Comparison of ENCODE assay signal across 8 cellular contexts in the genomic region with DNA sequence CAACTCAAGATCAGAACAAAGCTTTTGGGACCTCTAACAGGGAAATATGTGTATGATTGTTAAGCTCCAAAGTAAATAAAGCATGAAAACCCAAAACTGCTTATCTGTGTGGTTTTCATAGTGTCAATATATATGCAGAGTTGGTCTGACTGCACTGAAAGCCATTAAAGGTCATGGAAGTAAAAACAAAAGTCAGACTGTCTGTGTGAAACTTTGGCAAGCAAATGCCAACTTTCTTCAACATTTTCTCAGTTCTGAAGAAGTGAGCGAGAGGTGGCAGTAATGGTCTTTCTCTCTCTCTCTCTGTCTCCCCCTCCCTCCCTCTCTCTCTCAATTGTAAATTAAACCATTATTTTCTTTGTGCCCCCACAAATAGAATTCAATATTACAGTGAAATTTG.
DNase-seq lines count a peak whose midpoint lies in the region; ATAC-seq, FAIRE-seq and TF ChIP-seq lines count a peak whose summit lies in the region.

No MANE protein-coding gene starts in this region.

- peak; percentile 99 for FAIRE-seq in GM19239 (lab: Jason Lieb, UNC)

- no peaks in the 10 kb centered on the region for H3F3A ChIP-seq in SK-N-SH (replicated peaks; ENCODE audit: insufficient read depth)

- H3K36me3 Mint-ChIP-seq in CD4-positive, CD25-positive, alpha-beta regulatory T cell: no peaks in the 10 kb centered on the region
- H3K36me3 Mint-ChIP-seq in activated naive CD8-positive, alpha-beta T cell treated with anti-CD3 and anti-CD28 coated beads, Interleukin-2, amount 50 U/mL, for 24 hours (ENCODE audit: low read depth): no peaks in the 10 kb centered on the region
- H3K36me3 Mint-ChIP-seq in naive thymus-derived CD8-positive, alpha-beta T cell: peaks cover 0 to 3% (median 0%) of the 10 kb centered on the region in 3 donors

- no peaks in the 10 kb centered on the region for H3K9me3 ChIP-seq in CD4-positive, CD25-positive, alpha-beta regulatory T cell (ENCODE audit: control insufficient read depth in 2 of 2, low read length in 2 of 2)
- H3K9me3 ChIP-seq in SK-N-SH: no peaks in the 10 kb centered on the region
- H3K9me3 ChIP-seq in testis: no peaks in the 10 kb centered on the region

- H3K27me3 ChIP-seq in CD4-positive, CD25-positive, alpha-beta regulatory T cell (ENCODE audit: control insufficient read depth, insufficient read depth, low read length): no peaks in the 10 kb centered on the region
- H3K27me3 ChIP-seq in SK-N-SH (ENCODE audit: insufficient read depth) (no peaks in the 10 kb centered on the region), testis (no peaks in the 10 kb centered on the region)

- H3K27me3 Mint-ChIP-seq in CD4-positive, CD25-positive, alpha-beta regulatory T cell: no peaks in the 10 kb centered on the region
- H3K27me3 Mint-ChIP-seq in activated naive CD8-positive, alpha-beta T cell treated with anti-CD3 and anti-CD28 coated beads, Interleukin-2, amount 50 U/mL, for 24 hours: no peaks in the 10 kb centered on the region
- no peaks in the 10 kb centered on the region for H3K27me3 Mint-ChIP-seq in naive thymus-derived CD8-positive, alpha-beta T cell

- TF ChIP-seq RAD21 in SK-N-SH (IDR thresholded peaks at IDR 0.05; ENCODE audit: low read length): no peak

- H3K36me3 ChIP-seq in CD4-positive, CD25-positive, alpha-beta regulatory T cell (ENCODE audit: control insufficient read depth, insufficient read depth, low read length): no peaks in the 10 kb centered on the region
- no peaks in the 10 kb centered on the region for H3K36me3 ChIP-seq in SK-N-SH (replicated peaks in 1 of 2; ENCODE audit: control insufficient read depth in 1 of 2, insufficient read depth in 2 of 2, low read length in 1 of 2)
- no peaks in the 10 kb centered on the region for H3K36me3 ChIP-seq in testis (ENCODE audit: low read depth, missing control alignments)

- no peak overlapping the region for H3K4me2 ChIP-seq in SK-N-SH

- TF ChIP-seq EP300 in SK-N-SH (IDR thresholded peaks at IDR 0.05; ENCODE audit: borderline replicate concordance in 1 of 2, low read depth in 1 of 2, low read length in 1 of 2): no peak

- no peaks in the 10 kb centered on the region for H3K79me2 ChIP-seq in SK-N-SH (ENCODE audit: insufficient read depth)

- peak in 2 of 3 donors; percentile 31 to 78 for DNase-seq in CD4-positive, CD25-positive, alpha-beta regulatory T cell
- DNase-seq in GM19239 (ENCODE audit: insufficient read length, low spot score) (no peak), SK-N-SH (no peak), testis (no peak), GDM1 (lab: John Stamatoyannopoulos, UW) (no peak)
- no peak for DNase-seq in activated naive CD8-positive, alpha-beta T cell treated with anti-CD3 and anti-CD28 coated beads, Interleukin-2, amount 50 U/mL, for 24 hours
- DNase-seq in naive thymus-derived CD8-positive, alpha-beta T cell: peak in 4 of 10 donors; percentile 28 to 56 (median 50)

- H3K9me2 ChIP-seq in SK-N-SH: no peaks in the 10 kb centered on the region

- TF ChIP-seq CTCF in SK-N-SH (IDR thresholded peaks at IDR 0.05) (no peak), testis (IDR thresholded peaks at IDR 0.05) (no peak)

- intact Hi-C loops in testis (cut with DNase I; ENCODE audit: low total_unique reads): no loop called here

- peak; percentile 44 to 52 for ATAC-seq in CD4-positive, CD25-positive, alpha-beta regulatory T cell (ENCODE audit: low read depth in 2 of 2)
- peak; percentile 66 for ATAC-seq in HG03442 (IDR thresholded peaks at IDR 0.05; ENCODE audit: unreplicated experiment)
- peak; percentile 88 for ATAC-seq in activated naive CD8-positive, alpha-beta T cell treated with anti-CD3 and anti-CD28 coated beads, Interleukin-2, amount 50 U/mL, for 24 hours
- peak; percentile 78 to 79 for ATAC-seq in naive thymus-derived CD8-positive, alpha-beta T cell

- CTCF ChIA-PET in SK-N-SH (lab: Yijun Ruan, JAX): interaction anchor here (0.6 to 1.4 kb wide), 2 partner anchors 11 to 18 kb away, joined by 3 to 4 read pairs; no protein-coding TSS in a partner anchor

- no peaks in the 10 kb centered on the region for H3K9me3 Mint-ChIP-seq in CD4-positive, CD25-positive, alpha-beta regulatory T cell
- no peaks in the 10 kb centered on the region for H3K9me3 Mint-ChIP-seq in activated naive CD8-positive, alpha-beta T cell treated with anti-CD3 and anti-CD28 coated beads, Interleukin-2, amount 50 U/mL, for 24 hours
- H3K9me3 Mint-ChIP-seq in naive thymus-derived CD8-positive, alpha-beta T cell: no peaks in the 10 kb centered on the region

- TF ChIP-seq POLR2A in testis (IDR thresholded peaks at IDR 0.05): no peak

- no peak overlapping the region for H3K27ac ChIP-seq in CD4-positive, CD25-positive, alpha-beta regulatory T cell (ENCODE audit: insufficient read depth, low read length, poor library complexity, severe bottlenecking)
- H3K27ac ChIP-seq in SK-N-SH (ENCODE audit: low read depth in 2 of 2, low read length in 1 of 2) (no peak overlapping the region), testis (no peak overlapping the region)

- H3K4me3 Mint-ChIP-seq in CD4-positive, CD25-positive, alpha-beta regulatory T cell: peak overlapping the region in 1 of 4 donors; percentile 11
- H3K4me3 Mint-ChIP-seq in activated naive CD8-positive, alpha-beta T cell treated with anti-CD3 and anti-CD28 coated beads, Interleukin-2, amount 50 U/mL, for 24 hours: peak overlapping the region; percentile 41
- H3K4me3 Mint-ChIP-seq in naive thymus-derived CD8-positive, alpha-beta T cell: peak overlapping the region; percentile 21 to 64 (median 48)

- POLR2A ChIA-PET in naive thymus-derived CD8-positive, alpha-beta T cell (lab: Charles Lee): interaction anchor here (0.6 to 8.7 kb wide), 9 partner anchors 8 to 299 kb away, joined by 3 to 81 read pairs (median 4); a partner anchor contains a TSS
- POLR2A ChIA-PET in SK-N-SH (lab: Yijun Ruan, JAX): no interaction called here

- H2AFZ ChIP-seq in SK-N-SH (ENCODE audit: low read depth): no peak overlapping the region

- H3K4me3 ChIP-seq in CD4-positive, CD25-positive, alpha-beta regulatory T cell (ENCODE audit: low read depth, low read length): peak overlapping the region; percentile 31
- H3K4me3 ChIP-seq in SK-N-SH (ENCODE audit: low read depth in 2 of 2, low read length in 1 of 2) (no peak overlapping the region), testis (no peak overlapping the region)

- H3K9ac ChIP-seq in SK-N-SH: no peak overlapping the region

- WGBS in SK-N-SH (ENCODE audit: low lambda C conversion rate): 81% methylated on average over 1 of the region's 1 CpG
- WGBS in testis, 2 donors: 41% methylated on average over 1 of the region's 1 CpG

- peak overlapping the region; percentile 26 to 43 (median 42) for H3K27ac Mint-ChIP-seq in CD4-positive, CD25-positive, alpha-beta regulatory T cell
- H3K27ac Mint-ChIP-seq in activated naive CD8-positive, alpha-beta T cell treated with anti-CD3 and anti-CD28 coated beads, Interleukin-2, amount 50 U/mL, for 24 hours: peak overlapping the region; percentile 84
- H3K27ac Mint-ChIP-seq in naive thymus-derived CD8-positive, alpha-beta T cell: peak overlapping the region; percentile 71 to 92 (median 88)

- H3K4me1 ChIP-seq in CD4-positive, CD25-positive, alpha-beta regulatory T cell (ENCODE audit: control insufficient read depth, insufficient read depth, low read length, poor library complexity, severe bottlenecking): peaks cover 19% of the 10 kb centered on the region
- H3K4me1 ChIP-seq in SK-N-SH (ENCODE audit: control insufficient read depth in 1 of 2, insufficient read depth in 2 of 2, low read depth in 1 of 2, low read length in 1 of 2) (peaks cover 0 to 3% of the 10 kb centered on the region in 2 experiments; a peak in 2 of 4 replicates), testis (peaks cover 4% of the 10 kb centered on the region)

- peaks cover 25 to 50% (median 42%) of the 10 kb centered on the region in 4 donors for H3K4me1 Mint-ChIP-seq in CD4-positive, CD25-positive, alpha-beta regulatory T cell
- peaks cover 69% of the 10 kb centered on the region for H3K4me1 Mint-ChIP-seq in activated naive CD8-positive, alpha-beta T cell treated with anti-CD3 and anti-CD28 coated beads, Interleukin-2, amount 50 U/mL, for 24 hours
- peaks cover 32 to 63% (median 57%) of the 10 kb centered on the region in 4 donors for H3K4me1 Mint-ChIP-seq in naive thymus-derived CD8-positive, alpha-beta T cell

- H4K20me1 ChIP-seq in SK-N-SH (ENCODE audit: insufficient read depth): no peaks in the 10 kb centered on the region

TF ChIP-seq in SK-N-SH, 30 proteins besides CTCF, POLR2A, EP300 and RAD21:
- TF ChIP-seq, protein P1, sequence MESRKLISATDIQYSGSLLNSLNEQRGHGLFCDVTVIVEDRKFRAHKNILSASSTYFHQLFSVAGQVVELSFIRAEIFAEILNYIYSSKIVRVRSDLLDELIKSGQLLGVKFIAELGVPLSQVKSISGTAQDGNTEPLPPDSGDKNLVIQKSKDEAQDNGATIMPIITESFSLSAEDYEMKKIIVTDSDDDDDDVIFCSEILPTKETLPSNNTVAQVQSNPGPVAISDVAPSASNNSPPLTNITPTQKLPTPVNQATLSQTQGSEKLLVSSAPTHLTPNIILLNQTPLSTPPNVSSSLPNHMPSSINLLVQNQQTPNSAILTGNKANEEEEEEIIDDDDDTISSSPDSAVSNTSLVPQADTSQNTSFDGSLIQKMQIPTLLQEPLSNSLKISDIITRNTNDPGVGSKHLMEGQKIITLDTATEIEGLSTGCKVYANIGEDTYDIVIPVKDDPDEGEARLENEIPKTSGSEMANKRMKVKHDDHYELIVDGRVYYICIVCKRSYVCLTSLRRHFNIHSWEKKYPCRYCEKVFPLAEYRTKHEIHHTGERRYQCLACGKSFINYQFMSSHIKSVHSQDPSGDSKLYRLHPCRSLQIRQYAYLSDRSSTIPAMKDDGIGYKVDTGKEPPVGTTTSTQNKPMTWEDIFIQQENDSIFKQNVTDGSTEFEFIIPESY (IDR thresholded peaks at IDR 0.05; ENCODE audit: borderline replicate concordance, low read depth): no peak
- TF ChIP-seq TAF1 (IDR thresholded peaks at IDR 0.05; ENCODE audit: borderline replicate concordance, low read depth, low read length) (no peak), CHD2 (IDR thresholded peaks at IDR 0.05; ENCODE audit: low read length, partially characterized antibody) (no peak), FOXM1 (IDR thresholded peaks at IDR 0.05; ENCODE audit: low read depth) (no peak), TCF12 (IDR thresholded peaks at IDR 0.05) (no peak), NRF1 (IDR thresholded peaks at IDR 0.05; ENCODE audit: low read depth, low read length) (no peak), NFIC (IDR thresholded peaks at IDR 0.05; ENCODE audit: borderline replicate concordance) (no peak), POLR2AphosphoS5 (IDR thresholded peaks at IDR 0.05; ENCODE audit: low read depth, low read length) (no peak), JUND (IDR thresholded peaks at IDR 0.05) (no peak), GATA2 (CRISPR knock-in tag; IDR thresholded peaks at IDR 0.05) (no peak), FOXJ3 (CRISPR knock-in tag; IDR thresholded peaks at IDR 0.05) (no peak), SMC3 (IDR thresholded peaks at IDR 0.05; ENCODE audit: low read depth, low read length) (no peak)
- TF ChIP-seq, protein P2, sequence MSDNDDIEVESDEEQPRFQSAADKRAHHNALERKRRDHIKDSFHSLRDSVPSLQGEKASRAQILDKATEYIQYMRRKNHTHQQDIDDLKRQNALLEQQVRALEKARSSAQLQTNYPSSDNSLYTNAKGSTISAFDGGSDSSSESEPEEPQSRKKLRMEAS (IDR thresholded peaks at IDR 0.05; ENCODE audit: low read depth): no peak

Comparison
In these comparisons a context has a peak if more than half of its experiments do, and no peak if none do; other contexts are left out.
1. DNase-seq: peak in CD4-positive, CD25-positive, alpha-beta regulatory T cell (2 of 3); none in GM19239 (single experiment), activated naive CD8-positive, alpha-beta T cell treated with anti-CD3 and anti-CD28 coated beads, Interleukin-2, amount 50 U/mL, for 24 hours (single experiment), SK-N-SH (single experiment), testis (single experiment) and GDM1 (single experiment).
2. Peak in every context shown above with its lines, with median percentiles within 50 percentile points of each other: ATAC-seq and H3K27ac Mint-ChIP-seq.